In genomic region chr1:184973308-184974085, GRCh38 we compare ENCODE assay signal across 8 cellular contexts. TPM values are rescaled to one million over a fixed set of nuclear protein-coding genes. Genes with fewer than 3 reads are reported as not detected.
A peak's percentile ranks its signal among the peaks of the same experiment; 100 is the strongest.
DNase-seq lines count a peak whose midpoint lies in the region; ATAC-seq and TF ChIP-seq lines count a peak whose summit lies in the region.

No MANE protein-coding gene starts in this region.

- intact Hi-C loops in mucosa of descending colon (cut with DNase I, micrococcal nuclease) = loop anchor here in 1 of 2 donors (10.0 kb wide), 1 partner anchor 89 kb away; no protein-coding TSS in a partner anchor

- H3K36me3 ChIP-seq in mucosa of descending colon (ENCODE audit: low read depth) = no peaks in the 10 kb centered on the region

- H3K4me1 ChIP-seq in mucosa of descending colon (ENCODE audit: low read depth) = peaks cover 7% of the 10 kb centered on the region

- H3K27ac Mint-ChIP-seq in activated CD8-positive, alpha-beta T cell treated with anti-CD3 and anti-CD28 coated beads, Interleukin-2, amount 10 ng/mL, durations not matched to agents 7 days and 5 days = peak overlapping the region; percentile 89
- H3K27ac Mint-ChIP-seq in endothelial cell (ENCODE audit: unreplicated experiment) = peak overlapping the region; percentile 13

- ATAC-seq in GM18520 (IDR thresholded peaks at IDR 0.05; ENCODE audit: unreplicated experiment) = peak; percentile 44
- ATAC-seq in HG03064 (IDR thresholded peaks at IDR 0.05; ENCODE audit: low read depth, unreplicated experiment) = peak; percentile 55
- peak; percentile 8 for ATAC-seq in activated CD8-positive, alpha-beta T cell treated with anti-CD3 and anti-CD28 coated beads, Interleukin-2, amount 10 ng/mL, durations not matched to agents 7 days and 5 days
- peak; percentile 55 for ATAC-seq in mucosa of descending colon

- peaks cover 6% of the 10 kb centered on the region for H3K36me3 Mint-ChIP-seq in activated CD8-positive, alpha-beta T cell treated with anti-CD3 and anti-CD28 coated beads, Interleukin-2, amount 10 ng/mL, durations not matched to agents 7 days and 5 days (ENCODE audit: low read depth)
- peaks cover 5% of the 10 kb centered on the region for H3K36me3 Mint-ChIP-seq in endothelial cell (ENCODE audit: low read depth, unreplicated experiment)

- peak overlapping the region; percentile 75 for H3K4me3 ChIP-seq in AG04449 (ENCODE audit: low read depth, low read length)
- H3K4me3 ChIP-seq in mucosa of descending colon = peak overlapping the region; percentile 40

- H3K4me1 Mint-ChIP-seq in activated CD8-positive, alpha-beta T cell treated with anti-CD3 and anti-CD28 coated beads, Interleukin-2, amount 10 ng/mL, durations not matched to agents 7 days and 5 days (ENCODE audit: low read depth) = peaks cover 46% of the 10 kb centered on the region
- peaks cover 6% of the 10 kb centered on the region for H3K4me1 Mint-ChIP-seq in endothelial cell (ENCODE audit: unreplicated experiment)

- DNase-seq in AG04449 (ENCODE audit: low read depth, low spot score) (no peak), NCI-H345 treated with DMSO at 0.1 percent for 48 hours (lab: John Stamatoyannopoulos, UW; ENCODE audit: unreplicated experiment) (peak; percentile 22), endothelial cell (ENCODE audit: low spot score) (peak; percentile 33), mucosa of descending colon (peak in 2 of 3 donors; percentile 29 to 64)
- DNase-seq in activated CD8-positive, alpha-beta T cell treated with anti-CD3 and anti-CD28 coated beads, Interleukin-2, amount 10 ng/mL, durations not matched to agents 7 days and 5 days = peak; percentile 26
- DNase-seq in stimulated activated CD8-positive, alpha-beta memory T cell treated with anti-CD3 and anti-CD28 coated beads, Interleukin-4, amount 100 ng/mL, for 48 hours = peak; percentile 78

- H3K9me3 ChIP-seq in mucosa of descending colon = no peaks in the 10 kb centered on the region

- peaks cover 20% of the 10 kb centered on the region for H3K27me3 Mint-ChIP-seq in activated CD8-positive, alpha-beta T cell treated with anti-CD3 and anti-CD28 coated beads, Interleukin-2, amount 10 ng/mL, durations not matched to agents 7 days and 5 days (ENCODE audit: low read depth)
- H3K27me3 Mint-ChIP-seq in endothelial cell (ENCODE audit: unreplicated experiment) = peaks cover 5% of the 10 kb centered on the region

- no peaks in the 10 kb centered on the region for H3K9me3 Mint-ChIP-seq in activated CD8-positive, alpha-beta T cell treated with anti-CD3 and anti-CD28 coated beads, Interleukin-2, amount 10 ng/mL, durations not matched to agents 7 days and 5 days (ENCODE audit: insufficient read depth)
- H3K9me3 Mint-ChIP-seq in endothelial cell (ENCODE audit: unreplicated experiment) = no peaks in the 10 kb centered on the region

- CTCF ChIA-PET in AG04449 (lab: Yijun Ruan, JAX) = interaction anchor here (1.0 to 28.4 kb wide), 7 partner anchors 9 to 196 kb away, joined by 3 to 650 read pairs (median 8); no protein-coding TSS in a partner anchor
- CTCF ChIA-PET in activated CD8-positive, alpha-beta T cell treated with anti-CD3 and anti-CD28 coated beads, Interleukin-2, amount 10 ng/mL, durations not matched to agents 7 days and 5 days (lab: Charles Lee) = interaction anchor here (0.7 to 4.1 kb wide), 8 partner anchors 9 to 197 kb away, joined by 3 to 26 read pairs (median 4); no protein-coding TSS in a partner anchor

- POLR2A ChIA-PET in AG04449 (lab: Yijun Ruan, JAX) = interaction anchor here (0.5 to 1.2 kb wide), 3 partner anchors 65 to 223 kb away, joined by 3 to 5 read pairs (median 3); no protein-coding TSS in a partner anchor
- POLR2A ChIA-PET in activated CD8-positive, alpha-beta T cell treated with anti-CD3 and anti-CD28 coated beads, Interleukin-2, amount 10 ng/mL, durations not matched to agents 7 days and 5 days (lab: Charles Lee) = interaction anchor here (0.9 to 1.5 kb wide), 6 partner anchors 9 to 220 kb away, joined by 3 to 10 read pairs (median 3); no protein-coding TSS in a partner anchor

- no peak for TF ChIP-seq CTCF in AG04449 (IDR thresholded peaks at IDR 0.05; ENCODE audit: insufficient read depth, low read length, missing control alignments)
- no peak for TF ChIP-seq CTCF in endothelial cell (IDR thresholded peaks at IDR 0.05; ENCODE audit: unreplicated experiment)
- no peak for TF ChIP-seq CTCF in mucosa of descending colon (IDR thresholded peaks at IDR 0.05)

- peak overlapping the region; percentile 88 for H3K4me3 Mint-ChIP-seq in activated CD8-positive, alpha-beta T cell treated with anti-CD3 and anti-CD28 coated beads, Interleukin-2, amount 10 ng/mL, durations not matched to agents 7 days and 5 days
- peak overlapping the region; percentile 92 for H3K4me3 Mint-ChIP-seq in endothelial cell (ENCODE audit: unreplicated experiment)

RNA-seq across cellular contexts. Expression of gene NIBAN1, which starts 0.8 kb away (rescaled TPM):
- total RNA-seq in activated CD8-positive, alpha-beta T cell treated with anti-CD3 and anti-CD28 coated beads, Interleukin-2, amount 10 ng/mL, durations not matched to agents 7 days and 5 days = 10 to 100 TPM; 28.6 to 28.7 TPM
- total RNA-seq in endothelial cell (ENCODE audit: unreplicated experiment) (4.7 TPM), mucosa of descending colon (100 to 1,000 TPM in 1 of 3 donors, 10 to 100 TPM in 1, 1 to 10 TPM in 1; 6.5 to 209 (median 17.2) TPM)
